ENCODE assay signal across 7 cellular contexts in genomic region chr6:64428186-64428585, GRCh38.
"Had no signal": no experiment of that assay in that cellular context is flagged by ENCODE, and none has a peak within 500 bp of the region (broad histone marks: within the 10 kb centered on the region; RNA-seq: fewer than 3 reads in every experiment).

No MANE protein-coding gene starts in this region.

- H3K9me3 ChIP-seq: HAP-1 had no signal

- H3K4me3 ChIP-seq: GM23248, HAP-1 had no signal

- H3K36me3 ChIP-seq: HAP-1 had no signal

- DNase-seq: GM23248, GOT3, H7, HFFc6, KBM-7 had no signal

- H3K4me1 ChIP-seq: HAP-1 had no signal

- ATAC-seq: HCT116 had no signal

- H3K27ac ChIP-seq: GM23248 had no signal
